ENCODE assay signal across 9 cellular contexts in the genomic region with DNA sequence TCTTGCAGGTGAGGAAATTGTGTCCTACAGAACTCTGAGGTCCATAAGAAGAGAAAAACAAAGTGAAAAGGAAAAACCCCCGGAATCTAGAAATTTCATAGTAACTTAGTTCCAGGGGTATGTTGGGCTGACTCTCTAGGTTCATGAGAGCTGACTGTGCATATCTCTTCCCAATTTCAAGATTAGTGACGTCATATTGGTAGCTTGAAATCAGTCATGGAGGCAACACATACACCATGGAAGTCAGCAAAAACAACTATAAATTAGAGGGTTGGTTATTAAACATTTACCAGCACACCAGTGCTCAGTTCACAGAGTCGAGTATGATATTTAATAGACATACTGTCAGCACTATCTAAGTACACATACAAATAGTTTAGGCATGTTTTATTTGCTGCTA. TPM values are rescaled to one million over a fixed set of nuclear protein-coding genes. Genes with fewer than 3 reads are reported as not detected.
"Had no signal": no experiment of that assay in that cellular context is flagged by ENCODE, and none has a peak within 500 bp of the region (broad histone marks: within the 10 kb centered on the region; RNA-seq: fewer than 3 reads in every experiment).

No MANE protein-coding gene starts in this region.

- H3K4me3 ChIP-seq: GM23338 had no signal

- DNase-seq: H9, HCEC 1CT, HFFc6, IMR-90, KBM-7 had no signal

- H3K4me3 Mint-ChIP-seq: GM23338, H9, HFFc6 had no signal

- H3K9ac ChIP-seq: KMS-11 had no signal

- H3K27ac Mint-ChIP-seq: GM23338, H9, HFFc6 had no signal

- H3K9me3 Mint-ChIP-seq: GM23338, H9, HFFc6 had no signal

- H3K4me2 ChIP-seq: GM23338, KMS-11 had no signal

- H2AFZ ChIP-seq: GM23338 had no signal

- ATAC-seq: GM23338 had no signal

- H3K27ac ChIP-seq: HL-60, KMS-11 had no signal

- FAIRE-seq: H54 had no signal

RNA-seq across cellular contexts. Expression of a gene that starts 49.8 kb away (rescaled TPM):
- total RNA-seq: IMR-90 had no signal
- polyA plus RNA-seq: IMR-90 had no signal
